In the genomic region with DNA sequence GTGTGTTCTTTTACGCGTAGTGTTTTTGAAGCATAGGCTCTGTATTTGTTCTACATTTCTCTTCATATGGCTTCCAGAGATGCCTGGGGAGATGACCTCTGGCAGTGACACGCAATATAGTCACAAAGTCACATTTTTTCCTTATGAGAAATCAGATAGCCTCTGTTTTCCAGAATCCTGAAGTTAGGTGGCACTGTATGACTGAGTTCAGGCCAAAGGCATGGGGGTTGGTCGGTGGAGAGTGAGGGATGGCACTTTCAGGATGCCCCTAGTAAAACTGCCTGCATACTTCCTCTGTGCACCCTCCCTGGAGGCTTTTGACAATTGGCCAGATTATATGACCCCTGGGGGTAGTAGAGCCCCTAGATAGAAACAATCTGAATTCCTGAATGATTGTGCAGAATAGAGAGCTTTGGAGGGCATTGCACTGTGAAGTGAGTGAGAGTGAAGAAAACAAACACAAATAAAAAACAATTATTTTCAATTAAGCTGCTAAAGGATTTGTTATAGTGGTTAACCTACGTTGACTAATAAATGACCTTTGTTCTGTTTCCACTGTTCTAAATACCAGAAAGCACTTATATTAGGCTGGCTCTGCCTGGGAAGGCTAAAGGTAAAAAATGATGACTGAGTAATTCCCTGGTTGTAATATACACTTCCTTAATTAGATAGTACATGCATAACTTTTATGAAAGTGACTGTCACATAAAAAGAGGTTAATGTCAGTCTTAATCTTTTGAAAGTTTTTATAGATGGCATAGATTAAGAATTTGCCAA, we compare ENCODE assay signal across 15 cellular contexts.
A peak's percentile ranks its signal among the peaks of the same experiment; 100 is the strongest.
DNase-seq lines count a peak whose midpoint lies in the region; ATAC-seq and TF ChIP-seq lines count a peak whose summit lies in the region.
"Had no signal": no experiment of that assay in that cellular context is flagged by ENCODE, and none has a peak within 500 bp of the region (broad histone marks: within the 10 kb centered on the region; RNA-seq: fewer than 3 reads in every experiment).

No MANE protein-coding gene starts in this region.

- peak; percentile 90 for DNase-seq in HCEC 1CT
- peak; percentile 32 for DNase-seq in SK-MEL-5 (ENCODE audit: low read depth, low spot score)
- DNase-seq in fibroblast of peridontal ligament (ENCODE audit: extremely low read depth): peak; percentile 19
- no peak for DNase-seq in iPS-NIHi11 (ENCODE audit: low spot score)
- no peak for DNase-seq in caudate nucleus (lab: John Stamatoyannopoulos, UW)
- DNase-seq: activated B cell treated with CpG ODN at 0.5 μM for 24 hours; DMS79; MM.1S; naive thymus-derived CD4-positive, alpha-beta T cell; SHP77; spleen had no signal

- in situ Hi-C loops in SK-MEL-5 (cut with HindIII; ENCODE audit: low pct_unique_long_range_greater_than_20kb, low sequenced_read_pairs): no loop called here

- no peak overlapping the region for H3K27ac ChIP-seq in 22Rv1
- no peak overlapping the region for H3K27ac ChIP-seq in caudate nucleus (ENCODE audit: low read depth, low read length)
- H3K27ac ChIP-seq: esophagus muscularis mucosa, spleen had no signal

- TF ChIP-seq CTCF in 22Rv1 (IDR thresholded peaks at IDR 0.05): peak; percentile 12; the same call in 1 of the 2 replicates

- ATAC-seq in HG02798 (IDR thresholded peaks at IDR 0.05; ENCODE audit: poor library complexity, unreplicated experiment): no peak
- no peak for ATAC-seq in GM18907 (IDR thresholded peaks at IDR 0.05; ENCODE audit: unreplicated experiment)
- ATAC-seq: naive thymus-derived CD4-positive, alpha-beta T cell had no signal

Comparison
In these comparisons a context has a peak if more than half of its experiments do, and no peak if none do; other contexts are left out.
1. DNase-seq: peak in HCEC 1CT (single experiment), SK-MEL-5 (single experiment) and fibroblast of peridontal ligament (single experiment); none in iPS-NIHi11 (single experiment) and caudate nucleus (0 of 61).